In the genomic region with DNA sequence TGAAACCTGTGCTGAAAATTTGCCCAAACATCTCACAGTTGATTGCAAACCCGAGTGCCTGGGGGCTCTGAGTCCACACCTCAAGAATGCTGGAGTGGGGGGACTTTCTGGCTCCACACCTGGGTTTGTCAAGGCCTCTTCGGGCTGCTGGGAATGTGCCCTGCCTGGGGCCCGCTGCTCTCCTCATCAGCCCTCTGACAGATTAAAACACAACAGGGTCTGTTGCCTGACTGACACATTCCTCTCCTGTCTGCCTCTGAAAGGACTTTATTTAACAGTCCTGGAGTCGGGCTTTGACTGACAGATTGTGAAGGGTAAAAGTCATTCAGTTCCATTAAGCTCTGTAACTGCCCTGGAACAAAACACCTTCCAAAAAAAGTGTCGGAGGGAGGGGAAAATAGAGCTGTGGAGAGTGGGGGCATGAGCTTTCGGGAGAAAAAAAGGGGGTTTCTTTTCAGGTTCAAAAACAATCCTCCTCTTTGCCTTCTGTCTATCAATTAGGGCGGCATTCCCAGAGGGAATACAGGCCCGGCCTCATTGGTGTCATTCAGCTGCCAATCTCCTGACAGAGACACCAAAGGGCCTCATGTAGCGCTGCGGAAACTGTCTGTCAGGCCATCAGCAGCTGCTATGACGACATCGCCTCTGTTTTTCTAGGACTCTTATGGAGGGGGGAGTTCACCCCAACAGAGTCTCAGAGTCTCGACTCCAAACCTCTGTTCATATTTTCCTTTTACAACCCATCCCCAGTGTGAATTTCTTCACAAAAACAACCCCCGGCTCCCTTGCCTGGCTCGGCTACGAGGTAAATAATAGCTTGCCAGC, we compare ENCODE assay signal across 1 cellular context.
TF ChIP-seq lines count a peak whose summit lies in the region.

No MANE protein-coding gene starts in this region.

TF ChIP-seq in K562, 482 proteins besides CTCF, POLR2A, EP300 and RAD21 (continued from another document):
- TF ChIP-seq, protein P1, sequence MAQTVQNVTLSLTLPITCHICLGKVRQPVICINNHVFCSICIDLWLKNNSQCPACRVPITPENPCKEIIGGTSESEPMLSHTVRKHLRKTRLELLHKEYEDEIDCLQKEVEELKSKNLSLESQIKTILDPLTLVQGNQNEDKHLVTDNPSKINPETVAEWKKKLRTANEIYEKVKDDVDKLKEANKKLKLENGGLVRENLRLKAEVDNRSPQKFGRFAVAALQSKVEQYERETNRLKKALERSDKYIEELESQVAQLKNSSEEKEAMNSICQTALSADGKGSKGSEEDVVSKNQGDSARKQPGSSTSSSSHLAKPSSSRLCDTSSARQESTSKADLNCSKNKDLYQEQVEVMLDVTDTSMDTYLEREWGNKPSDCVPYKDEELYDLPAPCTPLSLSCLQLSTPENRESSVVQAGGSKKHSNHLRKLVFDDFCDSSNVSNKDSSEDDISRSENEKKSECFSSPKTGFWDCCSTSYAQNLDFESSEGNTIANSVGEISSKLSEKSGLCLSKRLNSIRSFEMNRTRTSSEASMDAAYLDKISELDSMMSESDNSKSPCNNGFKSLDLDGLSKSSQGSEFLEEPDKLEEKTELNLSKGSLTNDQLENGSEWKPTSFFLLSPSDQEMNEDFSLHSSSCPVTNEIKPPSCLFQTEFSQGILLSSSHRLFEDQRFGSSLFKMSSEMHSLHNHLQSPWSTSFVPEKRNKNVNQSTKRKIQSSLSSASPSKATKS (CRISPR knock-in tag; IDR thresholded peaks at IDR 0.05) = no peak
- TF ChIP-seq ATF1 (CRISPR knock-in tag; IDR thresholded peaks at IDR 0.05) (no peak), ATF1 (tag; IDR thresholded peaks at IDR 0.05) (peak; percentile 26; the same call in 1 of the 2 replicates), ATF7 (IDR thresholded peaks at IDR 0.05) (0 out of 2 replicates have a peak, but pooled peaks have one; percentile 18), SRSF9 (IDR thresholded peaks at IDR 0.05; ENCODE audit: borderline replicate concordance, low read depth, low read length) (no peak), ZNF232 (CRISPR knock-in tag; IDR thresholded peaks at IDR 0.05) (no peak), ZNF253 (CRISPR knock-in tag; conservative IDR thresholded peaks at IDR 0.05) (no peak), BACH1 (tag; IDR thresholded peaks at IDR 0.05) (no peak), SOX6 (IDR thresholded peaks at IDR 0.05) (no peak), PCBP1 (IDR thresholded peaks at IDR 0.05; ENCODE audit: low read depth, low read length, poor library complexity, severe bottlenecking) (no peak), ETV5 (CRISPR knock-in tag; IDR thresholded peaks at IDR 0.05; ENCODE audit: low read depth) (no peak), BRF1 (IDR thresholded peaks at IDR 0.05; ENCODE audit: borderline replicate concordance, extremely low read depth, insufficient read length) (no peak), BRCA1 (IDR thresholded peaks at IDR 0.05) (no peak), BRCA1 (CRISPR knock-in tag; IDR thresholded peaks at IDR 0.05) (no peak), MEIS2 (IDR thresholded peaks at IDR 0.05; ENCODE audit: partially characterized antibody) (peak; percentile 12), ZSCAN29 (IDR thresholded peaks at IDR 0.05) (no peak), SIN3B (IDR thresholded peaks at IDR 0.05; ENCODE audit: low read depth) (no peak), IFI16 (CRISPR knock-in tag; IDR thresholded peaks at IDR 0.05) (no peak), POLR3A (IDR thresholded peaks at IDR 0.05; ENCODE audit: borderline replicate concordance, extremely low read depth, insufficient read depth, insufficient read length) (no peak), RFX1 (IDR thresholded peaks at IDR 0.05) (peak; percentile 35), MYNN (IDR thresholded peaks at IDR 0.05) (peak; percentile 85; the same call in 1 of the 2 replicates), MYNN (CRISPR knock-in tag; IDR thresholded peaks at IDR 0.05) (no peak), CSDE1 (IDR thresholded peaks at IDR 0.05) (no peak), ZNF184 (CRISPR knock-in tag; IDR thresholded peaks at IDR 0.05) (no peak), KLF16 (IDR thresholded peaks at IDR 0.05) (no peak), ZNF124 (CRISPR knock-in tag; IDR thresholded peaks at IDR 0.05) (no peak), PRMT5 (CRISPR knock-in tag; IDR thresholded peaks at IDR 0.05) (no peak)
- TF ChIP-seq, protein P2, sequence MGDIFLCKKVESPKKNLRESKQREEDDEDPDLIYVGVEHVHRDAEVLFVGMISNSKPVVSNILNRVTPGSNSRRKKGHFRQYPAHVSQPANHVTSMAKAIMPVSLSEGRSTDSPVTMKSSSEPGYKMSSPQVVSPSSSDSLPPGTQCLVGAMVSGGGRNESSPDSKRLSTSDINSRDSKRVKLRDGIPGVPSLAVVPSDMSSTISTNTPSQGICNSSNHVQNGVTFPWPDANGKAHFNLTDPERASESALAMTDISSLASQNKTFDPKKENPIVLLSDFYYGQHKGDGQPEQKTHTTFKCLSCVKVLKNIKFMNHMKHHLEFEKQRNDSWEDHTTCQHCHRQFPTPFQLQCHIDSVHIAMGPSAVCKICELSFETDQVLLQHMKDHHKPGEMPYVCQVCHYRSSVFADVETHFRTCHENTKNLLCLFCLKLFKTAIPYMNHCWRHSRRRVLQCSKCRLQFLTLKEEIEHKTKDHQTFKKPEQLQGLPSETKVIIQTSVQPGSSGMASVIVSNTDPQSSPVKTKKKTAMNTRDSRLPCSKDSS (IDR thresholded peaks at IDR 0.05; ENCODE audit: low read depth, partially characterized antibody) = no peak
- TF ChIP-seq, protein P3, sequence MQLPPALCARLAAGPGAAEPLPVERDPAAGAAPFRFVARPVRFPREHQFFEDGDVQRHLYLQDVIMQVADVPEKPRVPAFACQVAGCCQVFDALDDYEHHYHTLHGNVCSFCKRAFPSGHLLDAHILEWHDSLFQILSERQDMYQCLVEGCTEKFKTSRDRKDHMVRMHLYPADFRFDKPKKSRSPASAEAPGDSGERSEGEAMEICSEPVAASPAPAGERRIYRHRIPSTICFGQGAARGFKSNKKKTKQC (CRISPR knock-in tag; IDR thresholded peaks at IDR 0.05) = no peak
- TF ChIP-seq, protein P4, sequence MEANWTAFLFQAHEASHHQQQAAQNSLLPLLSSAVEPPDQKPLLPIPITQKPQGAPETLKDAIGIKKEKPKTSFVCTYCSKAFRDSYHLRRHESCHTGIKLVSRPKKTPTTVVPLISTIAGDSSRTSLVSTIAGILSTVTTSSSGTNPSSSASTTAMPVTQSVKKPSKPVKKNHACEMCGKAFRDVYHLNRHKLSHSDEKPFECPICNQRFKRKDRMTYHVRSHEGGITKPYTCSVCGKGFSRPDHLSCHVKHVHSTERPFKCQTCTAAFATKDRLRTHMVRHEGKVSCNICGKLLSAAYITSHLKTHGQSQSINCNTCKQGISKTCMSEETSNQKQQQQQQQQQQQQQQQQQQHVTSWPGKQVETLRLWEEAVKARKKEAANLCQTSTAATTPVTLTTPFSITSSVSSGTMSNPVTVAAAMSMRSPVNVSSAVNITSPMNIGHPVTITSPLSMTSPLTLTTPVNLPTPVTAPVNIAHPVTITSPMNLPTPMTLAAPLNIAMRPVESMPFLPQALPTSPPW (CRISPR knock-in tag; IDR thresholded peaks at IDR 0.05) = peak; percentile 27; the same call in 1 of the 2 replicates
- TF ChIP-seq, protein P5, sequence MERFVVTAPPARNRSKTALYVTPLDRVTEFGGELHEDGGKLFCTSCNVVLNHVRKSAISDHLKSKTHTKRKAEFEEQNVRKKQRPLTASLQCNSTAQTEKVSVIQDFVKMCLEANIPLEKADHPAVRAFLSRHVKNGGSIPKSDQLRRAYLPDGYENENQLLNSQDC (CRISPR knock-in tag; IDR thresholded peaks at IDR 0.05) = no peak
- TF ChIP-seq, protein P6, sequence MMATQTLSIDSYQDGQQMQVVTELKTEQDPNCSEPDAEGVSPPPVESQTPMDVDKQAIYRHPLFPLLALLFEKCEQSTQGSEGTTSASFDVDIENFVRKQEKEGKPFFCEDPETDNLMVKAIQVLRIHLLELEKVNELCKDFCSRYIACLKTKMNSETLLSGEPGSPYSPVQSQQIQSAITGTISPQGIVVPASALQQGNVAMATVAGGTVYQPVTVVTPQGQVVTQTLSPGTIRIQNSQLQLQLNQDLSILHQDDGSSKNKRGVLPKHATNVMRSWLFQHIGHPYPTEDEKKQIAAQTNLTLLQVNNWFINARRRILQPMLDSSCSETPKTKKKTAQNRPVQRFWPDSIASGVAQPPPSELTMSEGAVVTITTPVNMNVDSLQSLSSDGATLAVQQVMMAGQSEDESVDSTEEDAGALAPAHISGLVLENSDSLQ (IDR thresholded peaks at IDR 0.05) = peak; percentile 87
- TF ChIP-seq, protein P7, sequence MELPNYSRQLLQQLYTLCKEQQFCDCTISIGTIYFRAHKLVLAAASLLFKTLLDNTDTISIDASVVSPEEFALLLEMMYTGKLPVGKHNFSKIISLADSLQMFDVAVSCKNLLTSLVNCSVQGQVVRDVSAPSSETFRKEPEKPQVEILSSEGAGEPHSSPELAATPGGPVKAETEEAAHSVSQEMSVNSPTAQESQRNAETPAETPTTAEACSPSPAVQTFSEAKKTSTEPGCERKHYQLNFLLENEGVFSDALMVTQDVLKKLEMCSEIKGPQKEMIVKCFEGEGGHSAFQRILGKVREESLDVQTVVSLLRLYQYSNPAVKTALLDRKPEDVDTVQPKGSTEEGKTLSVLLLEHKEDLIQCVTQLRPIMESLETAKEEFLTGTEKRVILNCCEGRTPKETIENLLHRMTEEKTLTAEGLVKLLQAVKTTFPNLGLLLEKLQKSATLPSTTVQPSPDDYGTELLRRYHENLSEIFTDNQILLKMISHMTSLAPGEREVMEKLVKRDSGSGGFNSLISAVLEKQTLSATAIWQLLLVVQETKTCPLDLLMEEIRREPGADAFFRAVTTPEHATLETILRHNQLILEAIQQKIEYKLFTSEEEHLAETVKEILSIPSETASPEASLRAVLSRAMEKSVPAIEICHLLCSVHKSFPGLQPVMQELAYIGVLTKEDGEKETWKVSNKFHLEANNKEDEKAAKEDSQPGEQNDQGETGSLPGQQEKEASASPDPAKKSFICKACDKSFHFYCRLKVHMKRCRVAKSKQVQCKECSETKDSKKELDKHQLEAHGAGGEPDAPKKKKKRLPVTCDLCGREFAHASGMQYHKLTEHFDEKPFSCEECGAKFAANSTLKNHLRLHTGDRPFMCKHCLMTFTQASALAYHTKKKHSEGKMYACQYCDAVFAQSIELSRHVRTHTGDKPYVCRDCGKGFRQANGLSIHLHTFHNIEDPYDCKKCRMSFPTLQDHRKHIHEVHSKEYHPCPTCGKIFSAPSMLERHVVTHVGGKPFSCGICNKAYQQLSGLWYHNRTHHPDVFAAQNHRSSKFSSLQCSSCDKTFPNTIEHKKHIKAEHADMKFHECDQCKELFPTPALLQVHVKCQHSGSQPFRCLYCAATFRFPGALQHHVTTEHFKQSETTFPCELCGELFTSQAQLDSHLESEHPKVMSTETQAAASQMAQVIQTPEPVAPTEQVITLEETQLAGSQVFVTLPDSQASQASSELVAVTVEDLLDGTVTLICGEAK (IDR thresholded peaks at IDR 0.05) = no peak
- TF ChIP-seq, protein P7 (CRISPR knock-in tag; IDR thresholded peaks at IDR 0.05) = no peak
- TF ChIP-seq, protein P8, sequence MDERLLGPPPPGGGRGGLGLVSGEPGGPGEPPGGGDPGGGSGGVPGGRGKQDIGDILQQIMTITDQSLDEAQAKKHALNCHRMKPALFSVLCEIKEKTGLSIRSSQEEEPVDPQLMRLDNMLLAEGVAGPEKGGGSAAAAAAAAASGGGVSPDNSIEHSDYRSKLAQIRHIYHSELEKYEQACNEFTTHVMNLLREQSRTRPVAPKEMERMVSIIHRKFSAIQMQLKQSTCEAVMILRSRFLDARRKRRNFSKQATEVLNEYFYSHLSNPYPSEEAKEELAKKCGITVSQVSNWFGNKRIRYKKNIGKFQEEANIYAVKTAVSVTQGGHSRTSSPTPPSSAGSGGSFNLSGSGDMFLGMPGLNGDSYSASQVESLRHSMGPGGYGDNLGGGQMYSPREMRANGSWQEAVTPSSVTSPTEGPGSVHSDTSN (CRISPR knock-in tag; IDR thresholded peaks at IDR 0.05; ENCODE audit: low read depth) = no peak
- TF ChIP-seq, protein P8 (tag; conservative IDR thresholded peaks at IDR 0.05; ENCODE audit: low read depth) = peak; percentile 73
